In genomic region chr7:120950026-120950538, GRCh38 we compare ENCODE assay signal across 8 cellular contexts. TPM values are rescaled to one million over a fixed set of nuclear protein-coding genes. Genes with fewer than 3 reads are reported as not detected.
DNase-seq lines count a peak whose midpoint lies in the region; ATAC-seq and TF ChIP-seq lines count a peak whose summit lies in the region.

No MANE protein-coding gene starts in this region.

- intact Hi-C loops in activated B cell treated with CpG ODN at 0.5 μM for 24 hours (cut with micrococcal nuclease) = loop anchor here (1.0 to 2.0 kb wide), 3 partner anchors 93 to 446 kb away; partner anchors contain the start of gene FAM3C
- intact Hi-C loops in stomach (cut with DNase I; ENCODE audit: low total_unique reads) = no loop called here

- no peak for TF ChIP-seq CTCF in activated B cell treated with CpG ODN at 0.5 μM for 24 hours (IDR thresholded peaks at IDR 0.05)
- TF ChIP-seq CTCF in stomach (IDR thresholded peaks at IDR 0.05) = no peak

- TF ChIP-seq POLR2A in stomach (IDR thresholded peaks at IDR 0.05) = no peak

- H3K36me3 ChIP-seq in stomach = peaks cover 6 to 21% (median 17%) of the 10 kb centered on the region in 4 donors

- H3K27me3 Mint-ChIP-seq in activated B cell treated with CpG ODN at 0.5 μM for 24 hours = peaks cover 3% of the 10 kb centered on the region

- DNase-seq in NCI-H748 treated with DMSO at 0.1 percent for 48 hours (lab: John Stamatoyannopoulos, UW) (peak; percentile 28), NCI-H748 (lab: John Stamatoyannopoulos, UW; ENCODE audit: unreplicated experiment) (no peak), activated B cell treated with CpG ODN at 0.5 μM for 24 hours (no peak), stomach (no peak), AG20443 (ENCODE audit: low spot score) (no peak), NCI-H345 treated with DMSO at 0.1 percent for 48 hours (lab: John Stamatoyannopoulos, UW; ENCODE audit: unreplicated experiment) (no peak), C1 segment of cervical spinal cord (lab: John Stamatoyannopoulos, UW) (no peak)

- peaks cover 26% of the 10 kb centered on the region for H3K4me1 Mint-ChIP-seq in activated B cell treated with CpG ODN at 0.5 μM for 24 hours

- POLR2A ChIA-PET in activated B cell treated with CpG ODN at 0.5 μM for 24 hours (lab: Charles Lee) = interaction anchor here (0.6 to 1.9 kb wide), 37 partner anchors 8 to 1739 kb away, joined by 3 to 24 read pairs (median 4); partner anchors contain the start of genes CPED1 and FAM3C

- TF ChIP-seq EP300 in stomach (IDR thresholded peaks at IDR 0.05) = no peak

- peaks cover 34% of the 10 kb centered on the region for H3K36me3 Mint-ChIP-seq in activated B cell treated with CpG ODN at 0.5 μM for 24 hours (ENCODE audit: low read depth)

- CTCF ChIA-PET in activated B cell treated with CpG ODN at 0.5 μM for 24 hours (lab: Charles Lee) = no interaction called here

- H3K4me1 ChIP-seq in stomach = peaks cover 15 to 42% (median 23%) of the 10 kb centered on the region in 4 donors

- ATAC-seq in activated B cell treated with CpG ODN at 0.5 μM for 24 hours (ENCODE audit: low read depth) = no peak

- peak overlapping the region; percentile 95 for H3K4me3 Mint-ChIP-seq in activated B cell treated with CpG ODN at 0.5 μM for 24 hours

- WGBS in stomach, 5 donors = 0 to 3% (median 2%) methylated on average over 10 of the region's 10 CpGs

- H3K9me3 ChIP-seq in stomach = no peaks in the 10 kb centered on the region

- H3K27me3 ChIP-seq in stomach = no peaks in the 10 kb centered on the region

- peak overlapping the region; percentile 99 for H3K27ac Mint-ChIP-seq in activated B cell treated with CpG ODN at 0.5 μM for 24 hours

- H3K4me3 ChIP-seq in iPS-11a (ENCODE audit: low read depth, low read length) = peak overlapping the region; percentile 69
- H3K4me3 ChIP-seq in stomach = peak overlapping the region; percentile 61 to 68 (median 66)

- no peaks in the 10 kb centered on the region for H3K9me3 Mint-ChIP-seq in activated B cell treated with CpG ODN at 0.5 μM for 24 hours

- H3K27ac ChIP-seq in stomach = peak overlapping the region; percentile 64 to 98 (median 97)

RNA-seq across cellular contexts. Expression of gene ING3, which starts 0.5 kb away (rescaled TPM):
- total RNA-seq in activated B cell treated with CpG ODN at 0.5 μM for 24 hours = 32.7 and 36.1 TPM in 2 replicates
- 10 to 100 TPM in 4 of 5 donors, 1 to 10 TPM in 1; 8.4 to 37.1 (median 26.3) TPM for total RNA-seq in stomach
- 10 to 100 TPM in 2 of 3 donors, 1 to 10 TPM in 1; 6.3 to 17.1 (median 10.0) TPM for polyA plus RNA-seq in stomach

RNA-seq across cellular contexts. Expression of gene CPED1, which starts 38.4 kb away (rescaled TPM):
- 0.09 and 0.42 TPM in 2 replicates for total RNA-seq in activated B cell treated with CpG ODN at 0.5 μM for 24 hours
- 10 to 100 TPM in 4 of 5 donors, 1 to 10 TPM in 1; 8.4 to 58.7 (median 44.9) TPM for total RNA-seq in stomach
- 1 to 10 TPM; 3.0 to 3.7 (median 3.2) TPM for polyA plus RNA-seq in stomach
